ENCODE assay signal across 11 cellular contexts in genomic region chr2:33380001-33380609, GRCh38.
DNase-seq lines count a peak whose midpoint lies in the region; ATAC-seq, FAIRE-seq and TF ChIP-seq lines count a peak whose summit lies in the region.
"Had no signal": no experiment of that assay in that cellular context is flagged by ENCODE, and none has a peak within 500 bp of the region (broad histone marks: within the 10 kb centered on the region; RNA-seq: fewer than 3 reads in every experiment).

No MANE protein-coding gene starts in this region.

- H2AFZ ChIP-seq in H1 (ENCODE audit: low read length) = no peak overlapping the region

- no peak overlapping the region for H3K23ac ChIP-seq in H1 (ENCODE audit: insufficient read length)

- H3K4me3 ChIP-seq in H1 (ENCODE audit: extremely low read depth in 1 of 4, insufficient read depth in 2 of 4, low read depth in 3 of 4, low read length in 4 of 4) (no peak overlapping the region), psoas muscle (no peak overlapping the region)

- H2BK5ac ChIP-seq in H1 (ENCODE audit: low read depth, low read length) = no peak overlapping the region

- no peak overlapping the region for H2BK12ac ChIP-seq in H1 (ENCODE audit: low read depth, low read length)

- H3K36me3 ChIP-seq in H1 (ENCODE audit: control insufficient read depth in 2 of 4, insufficient read depth in 4 of 4, low read length in 3 of 4) = no peaks in the 10 kb centered on the region
- no peaks in the 10 kb centered on the region for H3K36me3 ChIP-seq in psoas muscle (ENCODE audit: insufficient read depth in 1 of 2, low read depth in 1 of 2)

- no peak overlapping the region for H3K56ac ChIP-seq in H1 (replicated peaks; ENCODE audit: insufficient read length, low read depth, low read length)

- TF ChIP-seq POLR2A in H1 (IDR thresholded peaks at IDR 0.05; ENCODE audit: control extremely low read depth in 1 of 2, low read depth in 2 of 2, low read length in 2 of 2) = no peak
- no peak for TF ChIP-seq POLR2A in GM18505 (IDR thresholded peaks at IDR 0.05; ENCODE audit: borderline replicate concordance, extremely low read depth, insufficient read depth, insufficient read length)

- no peaks in the 10 kb centered on the region for H3K79me1 ChIP-seq in H1 (ENCODE audit: low read depth, low read length)

- no peaks in the 10 kb centered on the region for H3K9me3 ChIP-seq in H1 (ENCODE audit: insufficient read depth in 2 of 2, low read depth in 1 of 2, low read length in 1 of 2)
- no peaks in the 10 kb centered on the region for H3K9me3 ChIP-seq in psoas muscle

- ATAC-seq in psoas muscle (no peak), GM18505 (IDR thresholded peaks at IDR 0.05; ENCODE audit: unreplicated experiment) (no peak)
- ATAC-seq: activated T-helper 17 cell treated with anti-CD3 and anti-CD28 coated beads, Interleukin-2, amount 50 U/mL, for 72 hours had no signal

- H3K4me1 ChIP-seq in H1 (replicated peaks in 1 of 4; ENCODE audit: control insufficient read depth in 3 of 4, insufficient read depth in 4 of 4, low read length in 3 of 4) (peaks cover 0 to 2% (median 0%) of the 10 kb centered on the region in 4 experiments; a peak in 1 of 7 replicates), psoas muscle (no peaks in the 10 kb centered on the region)

- H3K27ac ChIP-seq in H1 (ENCODE audit: low read depth, low read length) = no peak overlapping the region
- H3K27ac ChIP-seq in psoas muscle = no peak overlapping the region

- H2AK5ac ChIP-seq in H1 (ENCODE audit: low read depth, low read length) = no peak overlapping the region

- POLR2A ChIA-PET in H1 (lab: Charles Lee; ENCODE audit: partially characterized antibody) = no interaction called here

- H3K4me2 ChIP-seq in H1 (ENCODE audit: insufficient read depth in 1 of 2, low read depth in 2 of 2, low read length in 2 of 2) = no peak overlapping the region

- H3K14ac ChIP-seq in H1 (ENCODE audit: insufficient read length) = no peak overlapping the region

- TF ChIP-seq RAD21 in H1 (IDR thresholded peaks at IDR 0.05 in 1 of 2, conservative IDR thresholded peaks at IDR 0.05 in 1 of 2; ENCODE audit: low read depth in 2 of 2, low read length in 2 of 2) = peak; percentile 88 to 92

- no peak overlapping the region for H4K91ac ChIP-seq in H1 (replicated peaks; ENCODE audit: insufficient read length, low read length)

- TF ChIP-seq CTCF in H1 (IDR thresholded peaks at IDR 0.05; ENCODE audit: control extremely low read depth in 1 of 3, insufficient read depth in 1 of 3, low read depth in 1 of 3, low read length in 3 of 3) (peak in 2 of 3 experiments; percentile 66 to 81; a peak in 3 of 4 replicates), psoas muscle (IDR thresholded peaks at IDR 0.05) (peak; percentile 52)

- FAIRE-seq in H1 (lab: Jason Lieb, UNC) = no peak

- intact Hi-C loops in psoas muscle (cut with DNase I) = no loop called here

- WGBS in H1 (ENCODE audit: extremely low coverage in 1 of 2, insufficient coverage in 1 of 2, insufficient read length in 1 of 2, insufficient replicate concordance in 2 of 2, low coverage in 1 of 2, low lambda C conversion rate in 2 of 2, missing lambda C conversion rate in 1 of 2), 2 experiments = 61% methylated on average over 8 of the region's 8 CpGs; no CpG with 5 or more reads in 1 of the 2 experiments
- WGBS in psoas muscle, 3 donors = 84 to 88% (median 86%) methylated on average over 8 of the region's 8 CpGs

- H3K18ac ChIP-seq in H1 (ENCODE audit: extremely low read depth, low read length) = no peak overlapping the region

- TF ChIP-seq EP300 in H1 (IDR thresholded peaks at IDR 0.05; ENCODE audit: borderline replicate concordance in 1 of 2, low read depth in 2 of 2, low read length in 2 of 2) = no peak

- H3K4ac ChIP-seq in H1 (replicated peaks; ENCODE audit: insufficient read length, low read depth, low read length) = no peak overlapping the region

- CTCF ChIA-PET in H1 (lab: Charles Lee; ENCODE audit: partially characterized antibody) = interaction anchor here (0.6 to 7.9 kb wide), 44 partner anchors 8 to 755 kb away, joined by 3 to 60 read pairs (median 3); partner anchors contain the start of gene RASGRP3

- H3K9ac ChIP-seq in H1 (replicated peaks in 1 of 4; ENCODE audit: extremely low read depth in 1 of 4, low read depth in 3 of 4, low read length in 3 of 4) = no peak overlapping the region

- no peaks in the 10 kb centered on the region for H3K23me2 ChIP-seq in H1 (ENCODE audit: low read depth, low read length)

- H4K5ac ChIP-seq in H1 (ENCODE audit: insufficient read length, low read depth, low read length) = no peak overlapping the region

- H3K27me3 ChIP-seq in H1 (replicated peaks in 1 of 4; ENCODE audit: control insufficient read depth in 3 of 4, extremely low read depth in 1 of 4, insufficient read depth in 3 of 4, low read length in 3 of 4) (no peaks in the 10 kb centered on the region), psoas muscle (ENCODE audit: insufficient read depth in 3 of 3, low read length in 2 of 3) (no peaks in the 10 kb centered on the region)

- H4K20me1 ChIP-seq in H1 (replicated peaks in 1 of 2; ENCODE audit: control insufficient read depth in 1 of 2, insufficient read depth in 2 of 2, low read length in 2 of 2) = no peaks in the 10 kb centered on the region

- no peak overlapping the region for H4K8ac ChIP-seq in H1 (ENCODE audit: extremely low read depth, insufficient read depth, low read length)

- no peak overlapping the region for H2BK20ac ChIP-seq in H1 (ENCODE audit: low read length)

- H2BK120ac ChIP-seq in H1 (replicated peaks; ENCODE audit: low read depth, low read length) = no peak overlapping the region

- H3K79me2 ChIP-seq in H1 (ENCODE audit: control insufficient read depth in 1 of 2, insufficient read depth in 2 of 2, low read length in 2 of 2) = no peaks in the 10 kb centered on the region

- no peak overlapping the region for H2BK15ac ChIP-seq in H1 (ENCODE audit: low read length)

- peak; percentile 24 for DNase-seq in DMS 273 (lab: John Stamatoyannopoulos, UW; ENCODE audit: unreplicated experiment)
- no peak for DNase-seq in DMS 273 treated with DMSO at 0.1 percent for 48 hours (lab: John Stamatoyannopoulos, UW)
- peak; percentile 47 for DNase-seq in NAMALWA (ENCODE audit: low spot score)
- no peak for DNase-seq in H1 (ENCODE audit: low read depth in 1 of 2, low spot score in 2 of 2)
- no peak for DNase-seq in psoas muscle
- DNase-seq in SW480 (ENCODE audit: low spot score) = no peak
- no peak for DNase-seq in 8988T
- DNase-seq: foreskin melanocyte, SHP77 had no signal

TF ChIP-seq in H1, 55 proteins besides CTCF, POLR2A, EP300 and RAD21:
- TF ChIP-seq CEBPB (IDR thresholded peaks at IDR 0.05; ENCODE audit: low read depth, low read length) (no peak), EZH2 (IDR thresholded peaks at IDR 0.05; ENCODE audit: low read depth, low read length, severe bottlenecking) (no peak), FOSL1 (IDR thresholded peaks at IDR 0.05; ENCODE audit: insufficient read depth, low read depth, low read length) (no peak), SP2 (IDR thresholded peaks at IDR 0.05; ENCODE audit: low read length) (no peak)

Comparison
In these comparisons a context has a peak if more than half of its experiments do, and no peak if none do; other contexts are left out.
1. DNase-seq: peak in DMS 273 (single experiment) and NAMALWA (single experiment); none in DMS 273 treated with DMSO at 0.1 percent for 48 hours (single experiment), H1 (0 of 2), psoas muscle (0 of 2), SW480 (single experiment) and 8988T (single experiment).